ENCODE assay signal across 8 cellular contexts in genomic region chr7:5477723-5478531, GRCh38. TPM values are rescaled to one million over a fixed set of nuclear protein-coding genes. Genes with fewer than 3 reads are reported as not detected.
DNase-seq lines count a peak whose midpoint lies in the region; ATAC-seq and TF ChIP-seq lines count a peak whose summit lies in the region.

No MANE protein-coding gene starts in this region.

- no peaks in the 10 kb centered on the region for H3K9me3 Mint-ChIP-seq in naive B cell

- H3K4me3 ChIP-seq in dorsolateral prefrontal cortex, result peak overlapping the region in 54 of 59 donors; percentile 0 to 58 (median 41)

- peak overlapping the region in 4 of 6 donors; percentile 41 to 85 (median 72) for H3K27ac Mint-ChIP-seq in naive B cell

- peak; percentile 83 for DNase-seq in NCI-H1694 (lab: John Stamatoyannopoulos, UW)
- DNase-seq in dorsolateral prefrontal cortex, result peak in 1 of 10 donors; percentile 68
- DNase-seq in naive B cell, result peak; percentile 54
- no peak for DNase-seq in NK-92 treated with Interleukin-12 subunit alpha and Interleukin-12 subunit beta, amount 100 ng/mL, for 24 hours (lab: John Stamatoyannopoulos, UW)
- DNase-seq in activated CD4-positive, alpha-beta T cell treated with anti-CD3 and anti-CD28 coated beads for 4 hours, result no peak

- no peaks in the 10 kb centered on the region for H3K27me3 Mint-ChIP-seq in naive B cell

- peak overlapping the region in 43 of 59 donors; percentile 10 to 89 (median 52) for H3K27ac ChIP-seq in dorsolateral prefrontal cortex

- ATAC-seq in GM18498 (IDR thresholded peaks at IDR 0.05; ENCODE audit: unreplicated experiment) (peak; percentile 63), naive B cell (ENCODE audit: low read depth in 2 of 2) (peak; percentile 93 to 95), HG02798 (IDR thresholded peaks at IDR 0.05; ENCODE audit: poor library complexity, unreplicated experiment) (no peak), HG02885 (IDR thresholded peaks at IDR 0.05; ENCODE audit: poor library complexity, unreplicated experiment) (no peak)

- H3K4me1 Mint-ChIP-seq in naive B cell, result peaks cover 9 to 24% (median 15%) of the 10 kb centered on the region in 3 donors

- H3K4me3 Mint-ChIP-seq in naive B cell, result peak overlapping the region; percentile 84 to 99 (median 96)

- H3K36me3 Mint-ChIP-seq in naive B cell, result no peaks in the 10 kb centered on the region

- peak in 18 of 56 donors; percentile 3 to 38 (median 20) for TF ChIP-seq CTCF in dorsolateral prefrontal cortex (IDR thresholded peaks at IDR 0.05 in 54 of 56, conservative IDR thresholded peaks at IDR 0.05 in 2 of 56; ENCODE audit: low read depth in 1 of 56, partially characterized antibody in 56 of 56)

- intact Hi-C loops in dorsolateral prefrontal cortex (cut with DNase I), result no loop called here

- no peaks in the 10 kb centered on the region for H3K27me3 ChIP-seq in dorsolateral prefrontal cortex

RNA-seq across cellular contexts. Expression of gene FBXL18, which starts 35.7 kb away (rescaled TPM):
- total RNA-seq in dorsolateral prefrontal cortex, result 10 to 100 TPM; 18.6 to 56.8 (median 38.8) TPM
- polyA plus RNA-seq in naive B cell (ENCODE audit: low read depth in 6 of 6), result 1 to 10 TPM in 2 of 6 donors, under 1 TPM in 3, not detected in 1; 0.32 to 1.2 (median 0.55) TPM

RNA-seq across cellular contexts. Expression of gene ACTB, which starts 52.5 kb away (rescaled TPM):
- total RNA-seq in dorsolateral prefrontal cortex, result 1,000 to 10,000 TPM; 1,366 to 3,291 (median 2,449) TPM
- over 10,000 TPM; 10,628 to 16,007 (median 11,568) TPM for polyA plus RNA-seq in naive B cell (ENCODE audit: low read depth in 6 of 6)

RNA-seq across cellular contexts. Expression of gene TNRC18, which starts 54.3 kb away (rescaled TPM):
- total RNA-seq in dorsolateral prefrontal cortex, result 100 to 1,000 TPM in 42 of 120 experiments, 10 to 100 TPM in 78; 56.1 to 138 (median 94.7) TPM
- 1 to 10 TPM in 4 of 6 donors, under 1 TPM in 1, not detected in 1; 0.29 to 2.9 (median 2.0) TPM for polyA plus RNA-seq in naive B cell (ENCODE audit: low read depth in 6 of 6)

Comparison
In these comparisons a context has a peak if more than half of its experiments do, and no peak if none do; other contexts are left out.
1. ATAC-seq: peak in GM18498 (single experiment) and naive B cell (2 of 2); none in HG02798 (single experiment) and HG02885 (single experiment).
2. DNase-seq: peak in NCI-H1694 (single experiment) and naive B cell (single experiment); none in NK-92 treated with Interleukin-12 subunit alpha and Interleukin-12 subunit beta, amount 100 ng/mL, for 24 hours (single experiment) and activated CD4-positive, alpha-beta T cell treated with anti-CD3 and anti-CD28 coated beads for 4 hours (0 of 2).